In genomic region chr4:78441786-78442185, GRCh38 we compare ENCODE assay signal across 23 cellular contexts.
"Had no signal": no experiment of that assay in that cellular context is flagged by ENCODE, and none has a peak within 500 bp of the region (broad histone marks: within the 10 kb centered on the region; RNA-seq: fewer than 3 reads in every experiment).

No MANE protein-coding gene starts in this region.

- H3K79me2 ChIP-seq: hepatocyte had no signal

- H2AFZ ChIP-seq: hepatocyte had no signal

- DNase-seq: activated CD4-positive, alpha-beta T cell treated with anti-CD3 and anti-CD28 coated beads, Interleukin-2, amount 50 U/mL, for 1 hour; activated CD4-positive, CD25-positive, alpha-beta regulatory T cell treated with anti-CD3 and anti-CD28 coated beads, Interleukin-2, amount 50 U/mL, for 72 hours; activated CD8-positive, alpha-beta T cell treated with anti-CD3 and anti-CD28 coated beads, Interleukin-2, amount 10 ng/mL, durations not matched to agents 7 days and 5 days; activated gamma-delta T cell; activated naive CD4-positive, alpha-beta T cell treated with anti-CD3 and anti-CD28 coated beads, Interleukin-2, amount 50 U/mL, for 16 hours; activated naive CD8-positive, alpha-beta T cell treated with anti-CD3 and anti-CD28 coated beads, Interleukin-2, amount 50 U/mL, for 24 hours; cerebellar nuclear complex; cortex of kidney; effector CD4-positive, alpha-beta T cell; foreskin keratinocyte; immature natural killer cell; kidney glomerular epithelial cell; left lung; naive thymus-derived CD8-positive, alpha-beta T cell; stimulated activated CD4-positive, alpha-beta T cell treated with anti-CD3 and anti-CD28 coated beads, Interleukin-4, amount 100 ng/mL, for 24 hours; stimulated activated naive CD8-positive, alpha-beta T cell treated with anti-CD3 and anti-CD28 coated beads, Interleukin-15, Interleukin-2, amounts not matched to agents 100 U/mL and 50 U/mL, for 24 hours; upper lobe of left lung; WERI-Rb-1 had no signal

- H3K4me2 ChIP-seq: hepatocyte had no signal

- H3K9me3 ChIP-seq: left lung, prostate gland, right atrium auricular region, upper lobe of left lung had no signal

- ATAC-seq: activated CD8-positive, alpha-beta T cell treated with anti-CD3 and anti-CD28 coated beads, Interleukin-2, amount 10 ng/mL, durations not matched to agents 7 days and 5 days; activated naive CD8-positive, alpha-beta T cell treated with anti-CD3 and anti-CD28 coated beads, Interleukin-2, amount 50 U/mL, for 24 hours; foreskin keratinocyte; left lung; naive thymus-derived CD8-positive, alpha-beta T cell; stimulated activated naive CD8-positive, alpha-beta T cell treated with anti-CD3 and anti-CD28 coated beads, Interleukin-15, Interleukin-2, amounts not matched to agents 100 U/mL and 50 U/mL, for 24 hours had no signal

- H3K27ac ChIP-seq: foreskin keratinocyte, hepatocyte, left lung, prostate gland, right atrium auricular region, upper lobe of left lung, WERI-Rb-1 had no signal

- H3K36me3 ChIP-seq: left lung, prostate gland, upper lobe of left lung, WERI-Rb-1 had no signal

- FAIRE-seq: TTC549 had no signal

- H3K4me3 ChIP-seq: hepatocyte, left lung, lung, prostate gland, right atrium auricular region, upper lobe of left lung had no signal

- H3K27me3 ChIP-seq: foreskin keratinocyte, hepatocyte, left lung, right atrium auricular region, upper lobe of left lung had no signal
